ENCODE assay signal across 8 cellular contexts in the genomic region with DNA sequence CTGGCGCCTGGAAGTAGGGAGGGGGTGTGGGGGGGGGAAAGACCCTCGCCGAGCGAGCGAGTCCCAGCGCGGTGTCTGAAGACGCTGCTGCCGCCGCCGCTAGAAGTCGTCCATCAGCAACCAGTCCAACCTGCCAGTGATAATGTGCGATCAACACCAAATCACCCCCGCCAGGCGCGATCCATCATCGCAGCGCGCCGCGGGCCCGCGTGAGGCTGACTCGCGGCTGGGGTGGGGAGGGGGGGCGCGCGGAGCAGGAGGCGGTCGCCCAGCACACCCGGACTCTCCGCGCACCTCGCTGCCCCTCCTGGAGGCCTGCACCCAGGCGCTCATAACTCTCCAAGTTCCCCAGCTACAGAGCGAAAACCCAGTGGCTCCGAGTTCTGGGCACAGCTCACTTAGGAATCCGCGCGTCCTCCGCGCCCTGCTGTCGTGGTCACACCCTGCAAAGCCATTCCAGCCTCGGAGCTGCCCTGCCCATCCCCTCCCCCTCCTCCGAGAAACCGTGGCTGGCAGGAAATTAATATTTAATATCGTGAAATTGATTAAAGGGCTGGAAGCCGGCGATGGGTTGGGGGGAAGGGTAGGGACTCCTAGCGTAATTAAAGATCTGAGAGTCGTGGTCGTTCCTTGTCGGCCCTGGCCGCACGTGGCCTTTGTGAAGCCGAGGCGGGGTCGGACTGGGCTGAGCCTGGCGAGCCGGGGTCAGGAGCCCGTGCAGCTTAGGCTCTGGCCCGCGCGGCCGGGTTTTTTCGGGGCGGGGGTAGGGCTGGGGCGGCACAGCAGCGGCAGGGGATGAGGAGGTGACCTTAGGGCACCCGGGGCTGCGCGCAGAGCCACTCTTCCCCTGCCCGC. TPM values are rescaled to one million over a fixed set of nuclear protein-coding genes. Genes with fewer than 3 reads are reported as not detected.
DNase-seq lines count a peak whose midpoint lies in the region; ATAC-seq, FAIRE-seq and TF ChIP-seq lines count a peak whose summit lies in the region.

No MANE protein-coding gene starts in this region.

- TF ChIP-seq CTCF in Calu3 (IDR thresholded peaks at IDR 0.05; ENCODE audit: unreplicated experiment): no peak
- TF ChIP-seq CTCF in parathyroid adenoma (IDR thresholded peaks at IDR 0.05): no peak

- no peak overlapping the region for H3K9ac ChIP-seq in parathyroid adenoma

- BruUV-seq in Calu3 (replicated peaks; lab: Mats Ljungman, UMichigan): no TSS peak

- H3K4me1 Mint-ChIP-seq in Calu3 (ENCODE audit: low read depth, unreplicated experiment): no peaks in the 10 kb centered on the region

- DNase-seq in Calu3 (no peak), NCI-H748 treated with DMSO at 0.1 percent for 48 hours (lab: John Stamatoyannopoulos, UW) (peak; percentile 22), GM12891 (ENCODE audit: insufficient read length, low spot score) (no peak), Kasumi-1 (lab: John Stamatoyannopoulos, UW) (no peak), NCI-H510A treated with DMSO at 0.1 percent for 48 hours (lab: John Stamatoyannopoulos, UW) (no peak)

- no peaks in the 10 kb centered on the region for H3K27me3 Mint-ChIP-seq in Calu3 (ENCODE audit: unreplicated experiment)

- H3K4me3 Mint-ChIP-seq in Calu3 (ENCODE audit: low read depth, unreplicated experiment): peak overlapping the region; percentile 67

- H3K9me3 ChIP-seq in esophagus (ENCODE audit: control insufficient read depth in 2 of 2, insufficient read depth in 1 of 2, low read depth in 1 of 2, low read length in 1 of 2) (no peaks in the 10 kb centered on the region), parathyroid adenoma (ENCODE audit: control insufficient read depth, low read length) (no peaks in the 10 kb centered on the region)

- H3K36me3 Mint-ChIP-seq in Calu3 (ENCODE audit: insufficient read depth, unreplicated experiment): peaks cover 24% of the 10 kb centered on the region

- no peak overlapping the region for H3K27ac Mint-ChIP-seq in Calu3 (ENCODE audit: unreplicated experiment)

- H3K27me3 ChIP-seq in esophagus (ENCODE audit: control insufficient read depth in 1 of 2, insufficient read depth in 2 of 2, low read length in 2 of 2): no peaks in the 10 kb centered on the region
- no peaks in the 10 kb centered on the region for H3K27me3 ChIP-seq in parathyroid adenoma (ENCODE audit: control insufficient read depth, insufficient read depth, low read length)

- FAIRE-seq in GM12891 (lab: Jason Lieb, UNC): no peak

- WGBS in esophagus, 2 donors: 33 to 38% methylated on average over 68 to 73 of the region's 73 CpGs

- intact Hi-C loops in Calu3 (cut with micrococcal nuclease; ENCODE audit: unreplicated experiment): loop anchor here (10.0 kb wide), 1 partner anchor 51 kb away; no protein-coding TSS in a partner anchor

- H2AFZ ChIP-seq in parathyroid adenoma: peak overlapping the region; percentile 64

- TF ChIP-seq POLR2A in GM12891 (IDR thresholded peaks at IDR 0.05; ENCODE audit: low read depth, low read length): no peak

- peak overlapping the region; percentile 88 for H3K4me2 ChIP-seq in parathyroid adenoma (ENCODE audit: low read length)

- H3K27ac ChIP-seq in esophagus (ENCODE audit: low read depth in 2 of 2, low read length in 1 of 2) (peak overlapping the region; percentile 62 to 63), parathyroid adenoma (no peak overlapping the region)

- no peaks in the 10 kb centered on the region for H3K36me3 ChIP-seq in esophagus (ENCODE audit: control insufficient read depth in 2 of 2, insufficient read depth in 2 of 2, low read length in 1 of 2)
- no peaks in the 10 kb centered on the region for H3K36me3 ChIP-seq in parathyroid adenoma (ENCODE audit: control insufficient read depth, insufficient read depth, low read length)

- CTCF ChIA-PET in Calu3 (lab: Charles Lee): interaction anchor here (0.5 kb wide), 1 partner anchor 57 kb away, joined by 4 read pairs; no protein-coding TSS in a partner anchor

- no peak for ATAC-seq in HG02884 (IDR thresholded peaks at IDR 0.05; ENCODE audit: unreplicated experiment)

- peaks cover 0 to 3% of the 10 kb centered on the region in 2 donors for H3K4me1 ChIP-seq in esophagus (ENCODE audit: control insufficient read depth in 2 of 2, insufficient read depth in 2 of 2, low read length in 1 of 2)
- no peaks in the 10 kb centered on the region for H3K4me1 ChIP-seq in parathyroid adenoma

- H3K79me2 ChIP-seq in parathyroid adenoma: no peaks in the 10 kb centered on the region

- H3K4me3 ChIP-seq in esophagus (ENCODE audit: low read depth in 1 of 2, low read length in 2 of 2): peak overlapping the region; percentile 21 to 41
- peak overlapping the region; percentile 57 for H3K4me3 ChIP-seq in parathyroid adenoma (ENCODE audit: low read depth, low read length)

- H3K9me3 Mint-ChIP-seq in Calu3 (ENCODE audit: low read depth, unreplicated experiment): no peaks in the 10 kb centered on the region

TF ChIP-seq in GM12891, 5 proteins besides CTCF, POLR2A, EP300 and RAD21:
- TF ChIP-seq TAF1 (IDR thresholded peaks at IDR 0.05; ENCODE audit: low read depth, low read length) (no peak), POU2F2 (IDR thresholded peaks at IDR 0.05; ENCODE audit: low read depth, low read length) (no peak), SPI1 (IDR thresholded peaks at IDR 0.05; ENCODE audit: low read depth, low read length) (no peak), PAX5 (IDR thresholded peaks at IDR 0.05; ENCODE audit: insufficient read depth, low read length, severe bottlenecking) (no peak), POLR2AphosphoS5 (IDR thresholded peaks at IDR 0.05; ENCODE audit: low read depth, low read length) (no peak)
TF ChIP-seq in GM12891: peak in this region for 0.

RNA-seq across cellular contexts. Expression of gene BCOR, which starts 58.1 kb away (rescaled TPM):
- total RNA-seq in Calu3 (2022): 20.6 and 21.1 TPM in 2 replicates
- polyA plus RNA-seq in esophagus: 10 to 100 TPM in 1 of 2 donors, 1 to 10 TPM in 1; 9.6 to 10.7 TPM
- polyA plus RNA-seq in GM12891 (2012; ENCODE audit: low read depth, missing spikeins): 5.5 TPM
